In genomic region chr5:161051920-161052500, GRCh38 we compare ENCODE assay signal across 26 cellular contexts.
"Had no signal": no experiment of that assay in that cellular context is flagged by ENCODE, and none has a peak within 500 bp of the region (broad histone marks: within the 10 kb centered on the region; RNA-seq: fewer than 3 reads in every experiment).

No MANE protein-coding gene starts in this region.

- H3K4me1 ChIP-seq: body of pancreas, gastrocnemius medialis, neural progenitor cell, prostate gland, tibial artery had no signal

- H3K27me3 ChIP-seq: body of pancreas, dorsolateral prefrontal cortex, gastrocnemius medialis, neural progenitor cell, tibial artery had no signal

- H2AFZ ChIP-seq: neural progenitor cell had no signal

- H3K4me3 ChIP-seq: body of pancreas, dorsolateral prefrontal cortex, gastrocnemius medialis, mucosa of descending colon, neural progenitor cell, prostate gland, tibial artery had no signal

- H3K27ac ChIP-seq: body of pancreas, dorsolateral prefrontal cortex, gastrocnemius medialis, neural progenitor cell, prostate gland, tibial artery had no signal

- H3K36me3 ChIP-seq: gastrocnemius medialis, neural progenitor cell, prostate gland, tibial artery had no signal

- DNase-seq: activated B cell treated with CpG ODN at 0.5 μM for 24 hours; activated CD4-positive, alpha-beta T cell treated with anti-CD3 and anti-CD28 coated beads, Interleukin-2, amount 10 ng/mL, durations not matched to agents 24 days and 14 days; activated CD8-positive, alpha-beta T cell treated with anti-CD3 and anti-CD28 coated beads for 36 hours; activated naive CD4-positive, alpha-beta T cell; activated naive CD8-positive, alpha-beta T cell treated with anti-CD3 and anti-CD28 coated beads for 36 hours; activated T-cell treated with anti-CD3 and anti-CD28 coated beads, Interleukin-2, amount 50 U/mL, for 1 hour; amygdala; body of pancreas; central memory CD4-positive, alpha-beta T cell; dorsolateral prefrontal cortex; erythroblast; gastrocnemius medialis; head of caudate nucleus; mesenchymal stem cell; mucosa of descending colon; naive B cell; right cardiac atrium; stimulated activated CD4-positive, alpha-beta T cell treated with anti-CD3 and anti-CD28 coated beads, Interleukin-2, amount 100 ng/mL, for 24 hours; stimulated activated naive CD8-positive, alpha-beta T cell treated with anti-CD3 and anti-CD28 coated beads, Interleukin-15, Interleukin-2, amounts not matched to agents 100 U/mL and 50 U/mL, for 24 hours; substantia nigra; T-helper 2 cell; tibial artery had no signal

- H3K9me3 ChIP-seq: body of pancreas, gastrocnemius medialis, mucosa of descending colon, prostate gland, tibial artery had no signal

- H3K9ac ChIP-seq: neural progenitor cell had no signal

- H3K4me2 ChIP-seq: neural progenitor cell had no signal

- ATAC-seq: activated CD8-positive, alpha-beta T cell treated with anti-CD3 and anti-CD28 coated beads for 36 hours; activated T-helper 17 cell treated with anti-CD3 and anti-CD28 coated beads, Interleukin-2, amount 50 U/mL, for 72 hours; body of pancreas; gastrocnemius medialis; left lobe of liver; mucosa of descending colon; right cardiac atrium; stimulated activated naive CD8-positive, alpha-beta T cell treated with anti-CD3 and anti-CD28 coated beads, Interleukin-15, Interleukin-2, amounts not matched to agents 100 U/mL and 50 U/mL, for 24 hours had no signal
